ENCODE assay signal across 25 cellular contexts in the genomic region with DNA sequence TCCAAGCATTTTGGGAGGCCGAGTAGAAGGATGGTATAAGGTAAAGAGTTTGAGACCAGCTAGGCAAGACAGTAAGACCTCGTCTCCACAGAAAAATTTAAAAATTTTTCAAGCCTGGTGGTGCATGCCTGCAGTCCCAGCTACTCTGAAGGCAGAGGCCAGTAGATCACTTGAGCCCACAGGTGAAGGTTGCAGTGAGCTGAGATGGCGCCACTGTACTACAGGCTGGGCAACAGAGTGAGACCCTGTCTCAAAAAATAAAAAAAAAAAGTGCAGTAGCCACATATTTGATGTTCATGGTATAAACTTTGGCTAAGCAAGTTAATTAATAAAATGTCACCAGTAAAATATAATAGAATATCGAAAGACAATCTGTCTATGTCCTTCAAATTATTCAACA. TPM values are rescaled to one million over a fixed set of nuclear protein-coding genes. Genes with fewer than 3 reads are reported as not detected.
"Had no signal": no experiment of that assay in that cellular context is flagged by ENCODE, and none has a peak within 500 bp of the region (broad histone marks: within the 10 kb centered on the region; RNA-seq: fewer than 3 reads in every experiment).

No MANE protein-coding gene starts in this region.

- H3K27ac ChIP-seq: body of pancreas, gastrocnemius medialis, sigmoid colon, stomach, suprapubic skin had no signal

- ATAC-seq: body of pancreas; esophagus mucosa; gastrocnemius medialis; stimulated activated memory B cell treated with anti-CD40 and anti-IgM and Interleukin-4, amounts not matched to agents 10 μg/mL and 1 μg/mL and 100 μg/mL, for 72 hours; T-helper 17 cell had no signal

- DNase-seq: activated CD4-positive, alpha-beta memory T cell treated with anti-CD3 and anti-CD28 coated beads, Interleukin-2, amount 10 ng/mL, durations not matched to agents 7 days and 5 days; activated CD4-positive, alpha-beta T cell treated with anti-CD3 and anti-CD28 coated beads for 48 hours; activated gamma-delta T cell treated with Interleukin-2 at 50 U/mL for 16 hours; activated T-cell treated with anti-CD3 and anti-CD28 coated beads for 4 hours; anterior cingulate cortex; body of pancreas; effector memory CD4-positive, alpha-beta T cell; gastrocnemius medialis; head of caudate nucleus; left colon; mesenchymal stem cell; posterior cingulate gyrus; sigmoid colon; stimulated activated CD4-positive, alpha-beta T cell treated with anti-CD3 and anti-CD28 coated beads, Interleukin-15, amount 100 ng/mL, for 24 hours; stomach; T-helper 17 cell had no signal

- H3K4me2 ChIP-seq: smooth muscle cell had no signal

- H3K27me3 ChIP-seq: body of pancreas, gastrocnemius medialis, sigmoid colon, stomach, suprapubic skin, tibial nerve had no signal

- H3K4me3 Mint-ChIP-seq: activated CD4-positive, alpha-beta memory T cell treated with anti-CD3 and anti-CD28 coated beads, Interleukin-2, amount 10 ng/mL, durations not matched to agents 7 days and 5 days; activated naive CD4-positive, alpha-beta T cell treated with anti-CD3 and anti-CD28 coated beads, Interleukin-2, amount 50 U/mL, for 24 hours; activated T-helper 1 cell treated with anti-CD3 and anti-CD28 coated beads, Interleukin-12 subunit alpha, Interleukin-12 subunit beta, Interleukin-2, Interleukin-4 antibody, amounts not matched to agents 30 ng/mL and 10 ng/mL and 1 ng/mL, durations not matched to agents 14 hours and 24 hours and 36 hours; dendritic cell treated with granulocyte-macrophage colony-stimulating factor and Interleukin-4, amounts not matched to agents 40 ng/mL and 50 ng/mL, for 4 days; nephron; stimulated activated memory B cell treated with anti-CD40 and anti-IgM and Interleukin-4, amounts not matched to agents 10 μg/mL and 1 μg/mL and 100 μg/mL, for 72 hours; T-helper 17 cell had no signal

- H3K9me3 ChIP-seq: body of pancreas, gastrocnemius medialis, sigmoid colon, stomach, suprapubic skin, tibial nerve had no signal

- H3K4me1 Mint-ChIP-seq: activated CD4-positive, alpha-beta memory T cell treated with anti-CD3 and anti-CD28 coated beads, Interleukin-2, amount 10 ng/mL, durations not matched to agents 7 days and 5 days; activated naive CD4-positive, alpha-beta T cell treated with anti-CD3 and anti-CD28 coated beads, Interleukin-2, amount 50 U/mL, for 24 hours; stimulated activated memory B cell treated with anti-CD40 and anti-IgM and Interleukin-4, amounts not matched to agents 10 μg/mL and 1 μg/mL and 100 μg/mL, for 72 hours; T-helper 17 cell had no signal

- H3K4me3 ChIP-seq: body of pancreas, gastrocnemius medialis, sigmoid colon, smooth muscle cell, stomach, suprapubic skin, tibial nerve had no signal

- H3K9me3 Mint-ChIP-seq: activated CD4-positive, alpha-beta memory T cell treated with anti-CD3 and anti-CD28 coated beads, Interleukin-2, amount 10 ng/mL, durations not matched to agents 7 days and 5 days; activated naive CD4-positive, alpha-beta T cell treated with anti-CD3 and anti-CD28 coated beads, Interleukin-2, amount 50 U/mL, for 24 hours; activated T-helper 1 cell treated with anti-CD3 and anti-CD28 coated beads, Interleukin-12 subunit alpha, Interleukin-12 subunit beta, Interleukin-2, Interleukin-4 antibody, amounts not matched to agents 30 ng/mL and 10 ng/mL and 1 ng/mL, durations not matched to agents 14 hours and 24 hours and 36 hours; dendritic cell treated with granulocyte-macrophage colony-stimulating factor and Interleukin-4, amounts not matched to agents 40 ng/mL and 50 ng/mL, for 4 days; nephron; stimulated activated memory B cell treated with anti-CD40 and anti-IgM and Interleukin-4, amounts not matched to agents 10 μg/mL and 1 μg/mL and 100 μg/mL, for 72 hours had no signal

- H3K27ac Mint-ChIP-seq: activated CD4-positive, alpha-beta memory T cell treated with anti-CD3 and anti-CD28 coated beads, Interleukin-2, amount 10 ng/mL, durations not matched to agents 7 days and 5 days; activated naive CD4-positive, alpha-beta T cell treated with anti-CD3 and anti-CD28 coated beads, Interleukin-2, amount 50 U/mL, for 24 hours; activated T-helper 1 cell treated with anti-CD3 and anti-CD28 coated beads, Interleukin-12 subunit alpha, Interleukin-12 subunit beta, Interleukin-2, Interleukin-4 antibody, amounts not matched to agents 30 ng/mL and 10 ng/mL and 1 ng/mL, durations not matched to agents 14 hours and 24 hours and 36 hours; dendritic cell treated with granulocyte-macrophage colony-stimulating factor and Interleukin-4, amounts not matched to agents 40 ng/mL and 50 ng/mL, for 4 days; stimulated activated memory B cell treated with anti-CD40 and anti-IgM and Interleukin-4, amounts not matched to agents 10 μg/mL and 1 μg/mL and 100 μg/mL, for 72 hours; T-helper 17 cell had no signal

- H3K36me3 ChIP-seq: gastrocnemius medialis, sigmoid colon, stomach, suprapubic skin, tibial nerve had no signal

- H3K36me3 Mint-ChIP-seq: activated naive CD4-positive, alpha-beta T cell treated with anti-CD3 and anti-CD28 coated beads, Interleukin-2, amount 50 U/mL, for 24 hours; stimulated activated memory B cell treated with anti-CD40 and anti-IgM and Interleukin-4, amounts not matched to agents 10 μg/mL and 1 μg/mL and 100 μg/mL, for 72 hours had no signal

RNA-seq across cellular contexts. Expression of a gene that starts 27.0 kb away (rescaled TPM):
- total RNA-seq: activated T-helper 1 cell treated with anti-CD3 and anti-CD28 coated beads, Interleukin-12 subunit alpha, Interleukin-12 subunit beta, Interleukin-2, Interleukin-4 antibody, amounts not matched to agents 30 ng/mL and 10 ng/mL and 1 ng/mL, durations not matched to agents 14 hours and 24 hours and 36 hours had no signal
